In genomic region chr6:136738178-136739057, GRCh38 we compare ENCODE assay signal across 13 cellular contexts. TPM values are rescaled to one million over a fixed set of nuclear protein-coding genes. Genes with fewer than 3 reads are reported as not detected.
DNase-seq lines count a peak whose midpoint lies in the region; ATAC-seq and TF ChIP-seq lines count a peak whose summit lies in the region.
"Had no signal": no experiment of that assay in that cellular context is flagged by ENCODE, and none has a peak within 500 bp of the region (broad histone marks: within the 10 kb centered on the region; RNA-seq: fewer than 3 reads in every experiment).

No MANE protein-coding gene starts in this region.

- H3F3A ChIP-seq in SK-N-SH (replicated peaks; ENCODE audit: insufficient read depth): no peaks in the 10 kb centered on the region

- H2AFZ ChIP-seq in SK-N-SH (ENCODE audit: low read depth): no peak overlapping the region

- no peak for TF ChIP-seq POLR2A in transverse colon (IDR thresholded peaks at IDR 0.05)

- no peak overlapping the region for H3K4me2 ChIP-seq in SK-N-SH

- CTCF ChIA-PET in SK-N-SH (lab: Yijun Ruan, JAX): interaction anchor here (1.3 to 1.4 kb wide), 2 partner anchors 18 to 94 kb away, joined by 3 to 5 read pairs; no protein-coding TSS in a partner anchor

- in situ Hi-C loops in transverse colon (cut with MboI; ENCODE audit: low pct_ligation_motif_present in 1 of 4, low pct_unique_long_range_greater_than_20kb in 1 of 4, low sequenced_read_pairs in 3 of 4): no loop called here

- H3K9me3 ChIP-seq in SK-N-SH (no peaks in the 10 kb centered on the region), endocrine pancreas (ENCODE audit: control insufficient read depth, low read length) (no peaks in the 10 kb centered on the region), transverse colon (no peaks in the 10 kb centered on the region)

- intact Hi-C loops in transverse colon (cut with DNase I; ENCODE audit: low total_unique reads): no loop called here

- POLR2A ChIA-PET in SK-N-SH (lab: Yijun Ruan, JAX): no interaction called here

- TF ChIP-seq RAD21 in SK-N-SH (IDR thresholded peaks at IDR 0.05; ENCODE audit: low read length): no peak

- DNase-seq in SK-N-SH (no peak), medulla oblongata (ENCODE audit: extremely low spot score) (peak; percentile 59), transverse colon (peak; percentile 38), NCI-H187 (lab: John Stamatoyannopoulos, UW) (no peak)
- DNase-seq: ACHN; Karpas-422; naive B cell; NCI-H774; stimulated activated CD4-positive, alpha-beta T cell treated with anti-CD3 and anti-CD28 coated beads, Interleukin-2, amount 100 ng/mL, for 24 hours had no signal

- H4K20me1 ChIP-seq in SK-N-SH (ENCODE audit: insufficient read depth): no peaks in the 10 kb centered on the region

- H3K4me3 ChIP-seq in SK-N-SH (ENCODE audit: low read depth in 2 of 2, low read length in 1 of 2) (no peak overlapping the region), endocrine pancreas (ENCODE audit: control insufficient read depth, insufficient read depth, low read length) (peak overlapping the region; percentile 16), transverse colon (no peak overlapping the region)

- 87% methylated on average over 12 of the region's 13 CpGs for WGBS in SK-N-SH (ENCODE audit: low lambda C conversion rate)
- 54 to 69% methylated on average over 12 to 13 of the region's 13 CpGs for WGBS in transverse colon (ENCODE audit: low coverage in 1 of 2), 2 donors

- ATAC-seq in SK-N-SH treated with all-trans-retinoic acid at 6 μM for 48 hours: 0 out of 3 replicates have a peak, but pooled peaks have one; percentile 25
- ATAC-seq in HG03565 (IDR thresholded peaks at IDR 0.05; ENCODE audit: unreplicated experiment): no peak
- no peak for ATAC-seq in HG03095 (IDR thresholded peaks at IDR 0.05; ENCODE audit: unreplicated experiment)

- TF ChIP-seq EP300 in SK-N-SH (IDR thresholded peaks at IDR 0.05; ENCODE audit: borderline replicate concordance in 1 of 2, low read depth in 1 of 2, low read length in 1 of 2): no peak
- no peak for TF ChIP-seq EP300 in transverse colon (IDR thresholded peaks at IDR 0.05; ENCODE audit: low read depth)

- H3K9ac ChIP-seq in SK-N-SH (no peak overlapping the region), endocrine pancreas (ENCODE audit: control insufficient read depth, insufficient read depth, low read length) (no peak overlapping the region)

- H3K36me3 ChIP-seq in SK-N-SH (replicated peaks in 1 of 2; ENCODE audit: control insufficient read depth in 1 of 2, insufficient read depth in 2 of 2, low read length in 1 of 2) (no peaks in the 10 kb centered on the region), endocrine pancreas (ENCODE audit: control insufficient read depth, insufficient read depth, low read length) (no peaks in the 10 kb centered on the region), transverse colon (no peaks in the 10 kb centered on the region)

- H3K4me1 ChIP-seq in SK-N-SH (ENCODE audit: control insufficient read depth in 1 of 2, insufficient read depth in 2 of 2, low read depth in 1 of 2, low read length in 1 of 2) (peaks cover 0 to 3% of the 10 kb centered on the region in 2 experiments; a peak in 2 of 4 replicates), endocrine pancreas (ENCODE audit: control insufficient read depth, insufficient read depth, low read length) (peaks cover 4% of the 10 kb centered on the region), transverse colon (peaks cover 0 to 22% (median 11%) of the 10 kb centered on the region in 4 donors)

- H3K9me2 ChIP-seq in SK-N-SH: no peaks in the 10 kb centered on the region

- H3K27ac ChIP-seq in SK-N-SH (ENCODE audit: low read depth in 2 of 2, low read length in 1 of 2): no peak overlapping the region
- peak overlapping the region; percentile 32 to 56 (median 48) for H3K27ac ChIP-seq in transverse colon

- peaks cover 14% of the 10 kb centered on the region for H3K79me2 ChIP-seq in SK-N-SH (ENCODE audit: insufficient read depth)

- H3K27me3 ChIP-seq in SK-N-SH (ENCODE audit: insufficient read depth) (no peaks in the 10 kb centered on the region), endocrine pancreas (ENCODE audit: control insufficient read depth, insufficient read depth, low read length) (no peaks in the 10 kb centered on the region), transverse colon (no peaks in the 10 kb centered on the region)

- TF ChIP-seq CTCF in SK-N-SH (IDR thresholded peaks at IDR 0.05) (no peak), transverse colon (IDR thresholded peaks at IDR 0.05) (no peak)

TF ChIP-seq in SK-N-SH treated with all-trans-retinoic acid at 6 μM for 48 hours, 23 proteins besides CTCF, POLR2A, EP300 and RAD21 (continues in another document):
- TF ChIP-seq ZNF565 (CRISPR knock-in tag; conservative IDR thresholded peaks at IDR 0.05; ENCODE audit: low read depth): no peak
- no peak for TF ChIP-seq ZNF70 (CRISPR knock-in tag; IDR thresholded peaks at IDR 0.05)
- no peak for TF ChIP-seq POU6F1 (CRISPR knock-in tag; IDR thresholded peaks at IDR 0.05; ENCODE audit: borderline replicate concordance, low read depth)
- TF ChIP-seq TOX (CRISPR knock-in tag; IDR thresholded peaks at IDR 0.05; ENCODE audit: borderline replicate concordance): no peak
- TF ChIP-seq ZFP3 (CRISPR knock-in tag; IDR thresholded peaks at IDR 0.05): no peak
- TF ChIP-seq BACH2 (CRISPR knock-in tag; IDR thresholded peaks at IDR 0.05; ENCODE audit: borderline replicate concordance): no peak
- TF ChIP-seq SNAI2 (CRISPR knock-in tag; IDR thresholded peaks at IDR 0.05): no peak

TF ChIP-seq in SK-N-SH, 30 proteins besides CTCF, POLR2A, EP300 and RAD21:
- TF ChIP-seq NRF1 (IDR thresholded peaks at IDR 0.05; ENCODE audit: low read depth, low read length): no peak
- TF ChIP-seq POLR2AphosphoS5 (IDR thresholded peaks at IDR 0.05; ENCODE audit: low read depth, low read length): no peak
- no peak for TF ChIP-seq RFX5 (IDR thresholded peaks at IDR 0.05; ENCODE audit: low read length)

RNA-seq across cellular contexts. Expression of gene MAP3K5, which starts 53.9 kb away (rescaled TPM):
- polyA plus RNA-seq in SK-N-SH (2012; rRNA removed): 1.4 TPM in 2 replicates
- polyA plus RNA-seq in SK-N-SH (2012; cell fraction: cytosol; rRNA removed): 1.7 and 1.8 TPM in 2 replicates
- 1.1 and 1.9 TPM in 2 replicates for polyA plus RNA-seq in SK-N-SH (2012; cell fraction: nucleus; rRNA removed)
- 10 to 100 TPM; 16.2 to 52.7 (median 34.8) TPM for total RNA-seq in transverse colon

Comparison
In these comparisons a context has a peak if more than half of its experiments do, and no peak if none do; other contexts are left out.
1. DNase-seq: peak in medulla oblongata (single experiment) and transverse colon (single experiment); none in SK-N-SH (single experiment) and NCI-H187 (0 of 2).
2. H3K27ac ChIP-seq: peak in transverse colon (4 of 4); none in SK-N-SH (0 of 2).